1 cellular context compared by ENCODE assay signal in the genomic region with DNA sequence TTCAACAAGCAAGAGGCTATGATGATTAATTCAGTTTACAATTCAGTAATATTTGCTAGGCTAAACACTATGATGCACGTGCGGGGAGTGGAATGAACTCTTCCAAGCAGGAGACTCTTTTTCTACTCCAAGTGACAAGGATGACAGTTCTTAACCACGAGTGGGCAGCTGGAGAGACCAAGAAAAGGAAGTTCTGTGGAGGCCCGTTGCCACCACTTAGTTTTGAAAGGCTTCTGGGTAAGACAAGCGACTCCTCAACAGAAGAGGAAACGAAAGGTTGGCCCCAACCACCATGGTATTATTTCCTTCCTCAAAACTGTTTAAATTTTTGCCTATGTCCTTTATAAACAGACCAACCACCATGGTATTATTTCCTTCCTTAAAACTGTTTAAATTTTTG.
TF ChIP-seq lines count a peak whose summit lies in the region.

No MANE protein-coding gene starts in this region.

TF ChIP-seq in GM23338, 12 proteins besides CTCF, POLR2A, EP300 and RAD21 (continued from another document):
- TF ChIP-seq, protein P1, sequence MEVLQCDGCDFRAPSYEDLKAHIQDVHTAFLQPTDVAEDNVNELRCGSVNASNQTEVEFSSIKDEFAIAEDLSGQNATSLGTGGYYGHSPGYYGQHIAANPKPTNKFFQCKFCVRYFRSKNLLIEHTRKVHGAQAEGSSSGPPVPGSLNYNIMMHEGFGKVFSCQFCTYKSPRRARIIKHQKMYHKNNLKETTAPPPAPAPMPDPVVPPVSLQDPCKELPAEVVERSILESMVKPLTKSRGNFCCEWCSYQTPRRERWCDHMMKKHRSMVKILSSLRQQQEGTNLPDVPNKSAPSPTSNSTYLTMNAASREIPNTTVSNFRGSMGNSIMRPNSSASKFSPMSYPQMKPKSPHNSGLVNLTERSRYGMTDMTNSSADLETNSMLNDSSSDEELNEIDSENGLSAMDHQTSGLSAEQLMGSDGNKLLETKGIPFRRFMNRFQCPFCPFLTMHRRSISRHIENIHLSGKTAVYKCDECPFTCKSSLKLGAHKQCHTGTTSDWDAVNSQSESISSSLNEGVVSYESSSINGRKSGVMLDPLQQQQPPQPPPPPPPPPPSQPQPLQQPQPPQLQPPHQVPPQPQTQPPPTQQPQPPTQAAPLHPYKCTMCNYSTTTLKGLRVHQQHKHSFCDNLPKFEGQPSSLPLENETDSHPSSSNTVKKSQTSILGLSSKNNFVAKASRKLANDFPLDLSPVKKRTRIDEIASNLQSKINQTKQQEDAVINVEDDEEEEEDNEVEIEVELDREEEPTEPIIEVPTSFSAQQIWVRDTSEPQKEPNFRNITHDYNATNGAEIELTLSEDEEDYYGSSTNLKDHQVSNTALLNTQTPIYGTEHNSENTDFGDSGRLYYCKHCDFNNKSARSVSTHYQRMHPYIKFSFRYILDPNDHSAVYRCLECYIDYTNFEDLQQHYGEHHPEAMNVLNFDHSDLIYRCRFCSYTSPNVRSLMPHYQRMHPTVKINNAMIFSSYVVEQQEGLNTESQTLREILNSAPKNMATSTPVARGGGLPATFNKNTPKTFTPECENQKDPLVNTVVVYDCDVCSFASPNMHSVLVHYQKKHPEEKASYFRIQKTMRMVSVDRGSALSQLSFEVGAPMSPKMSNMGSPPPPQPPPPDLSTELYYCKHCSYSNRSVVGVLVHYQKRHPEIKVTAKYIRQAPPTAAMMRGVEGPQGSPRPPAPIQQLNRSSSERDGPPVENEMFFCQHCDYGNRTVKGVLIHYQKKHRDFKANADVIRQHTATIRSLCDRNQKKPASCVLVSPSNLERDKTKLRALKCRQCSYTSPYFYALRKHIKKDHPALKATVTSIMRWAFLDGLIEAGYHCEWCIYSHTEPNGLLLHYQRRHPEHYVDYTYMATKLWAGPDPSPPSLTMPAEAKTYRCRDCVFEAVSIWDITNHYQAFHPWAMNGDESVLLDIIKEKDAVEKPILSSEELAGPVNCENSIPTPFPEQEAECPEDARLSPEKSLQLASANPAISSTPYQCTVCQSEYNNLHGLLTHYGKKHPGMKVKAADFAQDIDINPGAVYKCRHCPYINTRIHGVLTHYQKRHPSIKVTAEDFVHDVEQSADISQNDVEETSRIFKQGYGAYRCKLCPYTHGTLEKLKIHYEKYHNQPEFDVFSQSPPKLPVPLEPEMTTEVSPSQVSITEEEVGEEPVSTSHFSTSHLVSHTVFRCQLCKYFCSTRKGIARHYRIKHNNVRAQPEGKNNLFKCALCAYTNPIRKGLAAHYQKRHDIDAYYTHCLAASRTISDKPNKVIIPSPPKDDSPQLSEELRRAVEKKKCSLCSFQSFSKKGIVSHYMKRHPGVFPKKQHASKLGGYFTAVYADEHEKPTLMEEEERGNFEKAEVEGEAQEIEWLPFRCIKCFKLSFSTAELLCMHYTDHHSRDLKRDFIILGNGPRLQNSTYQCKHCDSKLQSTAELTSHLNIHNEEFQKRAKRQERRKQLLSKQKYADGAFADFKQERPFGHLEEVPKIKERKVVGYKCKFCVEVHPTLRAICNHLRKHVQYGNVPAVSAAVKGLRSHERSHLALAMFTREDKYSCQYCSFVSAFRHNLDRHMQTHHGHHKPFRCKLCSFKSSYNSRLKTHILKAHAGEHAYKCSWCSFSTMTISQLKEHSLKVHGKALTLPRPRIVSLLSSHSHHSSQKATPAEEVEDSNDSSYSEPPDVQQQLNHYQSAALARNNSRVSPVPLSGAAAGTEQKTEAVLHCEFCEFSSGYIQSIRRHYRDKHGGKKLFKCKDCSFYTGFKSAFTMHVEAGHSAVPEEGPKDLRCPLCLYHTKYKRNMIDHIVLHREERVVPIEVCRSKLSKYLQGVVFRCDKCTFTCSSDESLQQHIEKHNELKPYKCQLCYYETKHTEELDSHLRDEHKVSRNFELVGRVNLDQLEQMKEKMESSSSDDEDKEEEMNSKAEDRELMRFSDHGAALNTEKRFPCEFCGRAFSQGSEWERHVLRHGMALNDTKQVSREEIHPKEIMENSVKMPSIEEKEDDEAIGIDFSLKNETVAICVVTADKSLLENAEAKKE (CRISPR knock-in tag; IDR thresholded peaks at IDR 0.05), result no peak
- no peak for TF ChIP-seq STAT1 (IDR thresholded peaks at IDR 0.05; ENCODE audit: unreplicated experiment)
- no peak for TF ChIP-seq ZNF114 (CRISPR knock-in tag; IDR thresholded peaks at IDR 0.05)
- no peak for TF ChIP-seq EZH2 (IDR thresholded peaks at IDR 0.05; ENCODE audit: low read depth, unreplicated experiment)
- no peak for TF ChIP-seq JUNB (IDR thresholded peaks at IDR 0.05; ENCODE audit: unreplicated experiment)
- TF ChIP-seq POLR2AphosphoS5 (IDR thresholded peaks at IDR 0.05; ENCODE audit: low read depth), result no peak
TF ChIP-seq in GM23338: peak in this region for 0.
